Comparison of ENCODE assay signal across 1 cellular context in the genomic region with DNA sequence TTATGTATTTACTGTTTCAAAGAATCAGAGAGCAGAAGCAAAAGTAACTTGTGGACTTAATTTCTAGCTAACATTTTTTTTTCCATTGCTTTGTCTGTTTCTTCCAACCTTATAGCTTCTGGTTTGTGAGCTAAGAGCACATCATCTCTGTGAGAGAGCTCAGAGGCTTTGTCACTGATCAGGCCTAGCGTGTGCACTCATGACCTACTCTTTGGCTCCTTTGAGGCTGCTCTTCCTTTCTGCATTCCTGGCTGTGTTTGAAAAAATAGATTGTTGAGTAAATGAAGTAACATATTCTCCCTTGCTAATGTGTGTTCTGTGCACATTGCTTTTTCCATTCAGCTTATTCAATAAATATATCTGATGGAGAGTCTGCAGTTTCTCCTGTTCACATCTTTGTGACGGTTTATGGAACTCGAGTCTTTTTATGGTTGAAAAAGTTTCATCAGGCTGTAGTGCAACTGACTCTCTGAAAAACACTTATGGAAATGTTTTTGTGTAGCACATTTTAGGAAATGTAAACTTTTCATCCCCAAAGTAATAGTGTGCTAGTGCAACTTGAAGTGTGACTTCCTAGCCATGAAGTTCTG.
TF ChIP-seq lines count a peak whose summit lies in the region.

No MANE protein-coding gene starts in this region.

TF ChIP-seq in GM23338, 12 proteins besides CTCF, POLR2A, EP300 and RAD21 (continued from another document):
- TF ChIP-seq, protein P1, sequence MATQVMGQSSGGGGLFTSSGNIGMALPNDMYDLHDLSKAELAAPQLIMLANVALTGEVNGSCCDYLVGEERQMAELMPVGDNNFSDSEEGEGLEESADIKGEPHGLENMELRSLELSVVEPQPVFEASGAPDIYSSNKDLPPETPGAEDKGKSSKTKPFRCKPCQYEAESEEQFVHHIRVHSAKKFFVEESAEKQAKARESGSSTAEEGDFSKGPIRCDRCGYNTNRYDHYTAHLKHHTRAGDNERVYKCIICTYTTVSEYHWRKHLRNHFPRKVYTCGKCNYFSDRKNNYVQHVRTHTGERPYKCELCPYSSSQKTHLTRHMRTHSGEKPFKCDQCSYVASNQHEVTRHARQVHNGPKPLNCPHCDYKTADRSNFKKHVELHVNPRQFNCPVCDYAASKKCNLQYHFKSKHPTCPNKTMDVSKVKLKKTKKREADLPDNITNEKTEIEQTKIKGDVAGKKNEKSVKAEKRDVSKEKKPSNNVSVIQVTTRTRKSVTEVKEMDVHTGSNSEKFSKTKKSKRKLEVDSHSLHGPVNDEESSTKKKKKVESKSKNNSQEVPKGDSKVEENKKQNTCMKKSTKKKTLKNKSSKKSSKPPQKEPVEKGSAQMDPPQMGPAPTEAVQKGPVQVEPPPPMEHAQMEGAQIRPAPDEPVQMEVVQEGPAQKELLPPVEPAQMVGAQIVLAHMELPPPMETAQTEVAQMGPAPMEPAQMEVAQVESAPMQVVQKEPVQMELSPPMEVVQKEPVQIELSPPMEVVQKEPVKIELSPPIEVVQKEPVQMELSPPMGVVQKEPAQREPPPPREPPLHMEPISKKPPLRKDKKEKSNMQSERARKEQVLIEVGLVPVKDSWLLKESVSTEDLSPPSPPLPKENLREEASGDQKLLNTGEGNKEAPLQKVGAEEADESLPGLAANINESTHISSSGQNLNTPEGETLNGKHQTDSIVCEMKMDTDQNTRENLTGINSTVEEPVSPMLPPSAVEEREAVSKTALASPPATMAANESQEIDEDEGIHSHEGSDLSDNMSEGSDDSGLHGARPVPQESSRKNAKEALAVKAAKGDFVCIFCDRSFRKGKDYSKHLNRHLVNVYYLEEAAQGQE (IDR thresholded peaks at IDR 0.05; ENCODE audit: unreplicated experiment): no peak
- no peak for TF ChIP-seq ZNF114 (CRISPR knock-in tag; IDR thresholded peaks at IDR 0.05)
- no peak for TF ChIP-seq CREB1 (CRISPR knock-in tag; IDR thresholded peaks at IDR 0.05; ENCODE audit: low read depth)
- TF ChIP-seq, protein P2, sequence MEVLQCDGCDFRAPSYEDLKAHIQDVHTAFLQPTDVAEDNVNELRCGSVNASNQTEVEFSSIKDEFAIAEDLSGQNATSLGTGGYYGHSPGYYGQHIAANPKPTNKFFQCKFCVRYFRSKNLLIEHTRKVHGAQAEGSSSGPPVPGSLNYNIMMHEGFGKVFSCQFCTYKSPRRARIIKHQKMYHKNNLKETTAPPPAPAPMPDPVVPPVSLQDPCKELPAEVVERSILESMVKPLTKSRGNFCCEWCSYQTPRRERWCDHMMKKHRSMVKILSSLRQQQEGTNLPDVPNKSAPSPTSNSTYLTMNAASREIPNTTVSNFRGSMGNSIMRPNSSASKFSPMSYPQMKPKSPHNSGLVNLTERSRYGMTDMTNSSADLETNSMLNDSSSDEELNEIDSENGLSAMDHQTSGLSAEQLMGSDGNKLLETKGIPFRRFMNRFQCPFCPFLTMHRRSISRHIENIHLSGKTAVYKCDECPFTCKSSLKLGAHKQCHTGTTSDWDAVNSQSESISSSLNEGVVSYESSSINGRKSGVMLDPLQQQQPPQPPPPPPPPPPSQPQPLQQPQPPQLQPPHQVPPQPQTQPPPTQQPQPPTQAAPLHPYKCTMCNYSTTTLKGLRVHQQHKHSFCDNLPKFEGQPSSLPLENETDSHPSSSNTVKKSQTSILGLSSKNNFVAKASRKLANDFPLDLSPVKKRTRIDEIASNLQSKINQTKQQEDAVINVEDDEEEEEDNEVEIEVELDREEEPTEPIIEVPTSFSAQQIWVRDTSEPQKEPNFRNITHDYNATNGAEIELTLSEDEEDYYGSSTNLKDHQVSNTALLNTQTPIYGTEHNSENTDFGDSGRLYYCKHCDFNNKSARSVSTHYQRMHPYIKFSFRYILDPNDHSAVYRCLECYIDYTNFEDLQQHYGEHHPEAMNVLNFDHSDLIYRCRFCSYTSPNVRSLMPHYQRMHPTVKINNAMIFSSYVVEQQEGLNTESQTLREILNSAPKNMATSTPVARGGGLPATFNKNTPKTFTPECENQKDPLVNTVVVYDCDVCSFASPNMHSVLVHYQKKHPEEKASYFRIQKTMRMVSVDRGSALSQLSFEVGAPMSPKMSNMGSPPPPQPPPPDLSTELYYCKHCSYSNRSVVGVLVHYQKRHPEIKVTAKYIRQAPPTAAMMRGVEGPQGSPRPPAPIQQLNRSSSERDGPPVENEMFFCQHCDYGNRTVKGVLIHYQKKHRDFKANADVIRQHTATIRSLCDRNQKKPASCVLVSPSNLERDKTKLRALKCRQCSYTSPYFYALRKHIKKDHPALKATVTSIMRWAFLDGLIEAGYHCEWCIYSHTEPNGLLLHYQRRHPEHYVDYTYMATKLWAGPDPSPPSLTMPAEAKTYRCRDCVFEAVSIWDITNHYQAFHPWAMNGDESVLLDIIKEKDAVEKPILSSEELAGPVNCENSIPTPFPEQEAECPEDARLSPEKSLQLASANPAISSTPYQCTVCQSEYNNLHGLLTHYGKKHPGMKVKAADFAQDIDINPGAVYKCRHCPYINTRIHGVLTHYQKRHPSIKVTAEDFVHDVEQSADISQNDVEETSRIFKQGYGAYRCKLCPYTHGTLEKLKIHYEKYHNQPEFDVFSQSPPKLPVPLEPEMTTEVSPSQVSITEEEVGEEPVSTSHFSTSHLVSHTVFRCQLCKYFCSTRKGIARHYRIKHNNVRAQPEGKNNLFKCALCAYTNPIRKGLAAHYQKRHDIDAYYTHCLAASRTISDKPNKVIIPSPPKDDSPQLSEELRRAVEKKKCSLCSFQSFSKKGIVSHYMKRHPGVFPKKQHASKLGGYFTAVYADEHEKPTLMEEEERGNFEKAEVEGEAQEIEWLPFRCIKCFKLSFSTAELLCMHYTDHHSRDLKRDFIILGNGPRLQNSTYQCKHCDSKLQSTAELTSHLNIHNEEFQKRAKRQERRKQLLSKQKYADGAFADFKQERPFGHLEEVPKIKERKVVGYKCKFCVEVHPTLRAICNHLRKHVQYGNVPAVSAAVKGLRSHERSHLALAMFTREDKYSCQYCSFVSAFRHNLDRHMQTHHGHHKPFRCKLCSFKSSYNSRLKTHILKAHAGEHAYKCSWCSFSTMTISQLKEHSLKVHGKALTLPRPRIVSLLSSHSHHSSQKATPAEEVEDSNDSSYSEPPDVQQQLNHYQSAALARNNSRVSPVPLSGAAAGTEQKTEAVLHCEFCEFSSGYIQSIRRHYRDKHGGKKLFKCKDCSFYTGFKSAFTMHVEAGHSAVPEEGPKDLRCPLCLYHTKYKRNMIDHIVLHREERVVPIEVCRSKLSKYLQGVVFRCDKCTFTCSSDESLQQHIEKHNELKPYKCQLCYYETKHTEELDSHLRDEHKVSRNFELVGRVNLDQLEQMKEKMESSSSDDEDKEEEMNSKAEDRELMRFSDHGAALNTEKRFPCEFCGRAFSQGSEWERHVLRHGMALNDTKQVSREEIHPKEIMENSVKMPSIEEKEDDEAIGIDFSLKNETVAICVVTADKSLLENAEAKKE (CRISPR knock-in tag; IDR thresholded peaks at IDR 0.05): no peak
- TF ChIP-seq, protein P3, sequence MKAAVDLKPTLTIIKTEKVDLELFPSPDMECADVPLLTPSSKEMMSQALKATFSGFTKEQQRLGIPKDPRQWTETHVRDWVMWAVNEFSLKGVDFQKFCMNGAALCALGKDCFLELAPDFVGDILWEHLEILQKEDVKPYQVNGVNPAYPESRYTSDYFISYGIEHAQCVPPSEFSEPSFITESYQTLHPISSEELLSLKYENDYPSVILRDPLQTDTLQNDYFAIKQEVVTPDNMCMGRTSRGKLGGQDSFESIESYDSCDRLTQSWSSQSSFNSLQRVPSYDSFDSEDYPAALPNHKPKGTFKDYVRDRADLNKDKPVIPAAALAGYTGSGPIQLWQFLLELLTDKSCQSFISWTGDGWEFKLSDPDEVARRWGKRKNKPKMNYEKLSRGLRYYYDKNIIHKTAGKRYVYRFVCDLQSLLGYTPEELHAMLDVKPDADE (IDR thresholded peaks at IDR 0.05): no peak
